In the genomic region with DNA sequence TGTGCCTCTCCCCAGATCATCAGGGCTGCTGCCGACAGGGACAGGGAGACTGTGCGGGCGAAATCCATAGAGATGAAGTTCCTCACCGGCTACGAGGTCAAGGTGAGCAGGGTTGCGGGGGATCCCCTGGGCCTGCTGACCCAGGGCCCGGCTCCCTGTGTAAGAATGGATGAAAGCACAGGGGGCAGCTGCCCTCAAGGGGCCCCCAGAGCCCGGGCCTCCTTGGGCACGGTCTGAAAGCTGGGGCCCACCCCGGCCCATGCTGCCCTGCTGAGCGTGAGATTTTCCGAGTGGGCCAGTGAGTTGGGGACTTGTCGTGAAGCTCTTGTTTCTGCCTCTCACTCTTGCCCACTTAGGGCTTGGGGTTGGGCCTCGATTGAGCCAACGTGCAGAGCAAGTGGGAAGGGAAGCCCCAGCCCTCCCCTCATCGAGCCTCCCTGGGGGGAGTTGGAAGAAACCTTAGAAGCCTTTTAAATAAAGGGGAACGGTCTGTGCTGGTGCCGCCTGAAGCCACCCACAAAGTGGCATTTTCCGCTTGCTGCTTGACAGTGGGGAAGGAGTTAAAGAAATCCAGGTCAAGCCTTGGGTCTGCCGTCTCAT, we compare ENCODE assay signal across 1 cellular context.
TF ChIP-seq lines count a peak whose summit lies in the region.

No MANE protein-coding gene starts in this region.

TF ChIP-seq in K562, 482 proteins besides CTCF, POLR2A, EP300 and RAD21:
- TF ChIP-seq, protein P1, sequence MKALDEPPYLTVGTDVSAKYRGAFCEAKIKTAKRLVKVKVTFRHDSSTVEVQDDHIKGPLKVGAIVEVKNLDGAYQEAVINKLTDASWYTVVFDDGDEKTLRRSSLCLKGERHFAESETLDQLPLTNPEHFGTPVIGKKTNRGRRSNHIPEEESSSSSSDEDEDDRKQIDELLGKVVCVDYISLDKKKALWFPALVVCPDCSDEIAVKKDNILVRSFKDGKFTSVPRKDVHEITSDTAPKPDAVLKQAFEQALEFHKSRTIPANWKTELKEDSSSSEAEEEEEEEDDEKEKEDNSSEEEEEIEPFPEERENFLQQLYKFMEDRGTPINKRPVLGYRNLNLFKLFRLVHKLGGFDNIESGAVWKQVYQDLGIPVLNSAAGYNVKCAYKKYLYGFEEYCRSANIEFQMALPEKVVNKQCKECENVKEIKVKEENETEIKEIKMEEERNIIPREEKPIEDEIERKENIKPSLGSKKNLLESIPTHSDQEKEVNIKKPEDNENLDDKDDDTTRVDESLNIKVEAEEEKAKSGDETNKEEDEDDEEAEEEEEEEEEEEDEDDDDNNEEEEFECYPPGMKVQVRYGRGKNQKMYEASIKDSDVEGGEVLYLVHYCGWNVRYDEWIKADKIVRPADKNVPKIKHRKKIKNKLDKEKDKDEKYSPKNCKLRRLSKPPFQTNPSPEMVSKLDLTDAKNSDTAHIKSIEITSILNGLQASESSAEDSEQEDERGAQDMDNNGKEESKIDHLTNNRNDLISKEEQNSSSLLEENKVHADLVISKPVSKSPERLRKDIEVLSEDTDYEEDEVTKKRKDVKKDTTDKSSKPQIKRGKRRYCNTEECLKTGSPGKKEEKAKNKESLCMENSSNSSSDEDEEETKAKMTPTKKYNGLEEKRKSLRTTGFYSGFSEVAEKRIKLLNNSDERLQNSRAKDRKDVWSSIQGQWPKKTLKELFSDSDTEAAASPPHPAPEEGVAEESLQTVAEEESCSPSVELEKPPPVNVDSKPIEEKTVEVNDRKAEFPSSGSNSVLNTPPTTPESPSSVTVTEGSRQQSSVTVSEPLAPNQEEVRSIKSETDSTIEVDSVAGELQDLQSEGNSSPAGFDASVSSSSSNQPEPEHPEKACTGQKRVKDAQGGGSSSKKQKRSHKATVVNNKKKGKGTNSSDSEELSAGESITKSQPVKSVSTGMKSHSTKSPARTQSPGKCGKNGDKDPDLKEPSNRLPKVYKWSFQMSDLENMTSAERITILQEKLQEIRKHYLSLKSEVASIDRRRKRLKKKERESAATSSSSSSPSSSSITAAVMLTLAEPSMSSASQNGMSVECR (CRISPR knock-in tag; IDR thresholded peaks at IDR 0.05), result no peak
- TF ChIP-seq NR4A1 (CRISPR knock-in tag; IDR thresholded peaks at IDR 0.05), result no peak
- no peak for TF ChIP-seq NR4A1 (tag; IDR thresholded peaks at IDR 0.05)
- peak; percentile 97 for TF ChIP-seq RBM22 (IDR thresholded peaks at IDR 0.05; ENCODE audit: low read depth, low read length, poor library complexity, severe bottlenecking)
- no peak for TF ChIP-seq ERF (CRISPR knock-in tag; IDR thresholded peaks at IDR 0.05)
- no peak for TF ChIP-seq BRCA1 (IDR thresholded peaks at IDR 0.05)
- no peak for TF ChIP-seq BRCA1 (CRISPR knock-in tag; IDR thresholded peaks at IDR 0.05)
- TF ChIP-seq ZNF253 (CRISPR knock-in tag; conservative IDR thresholded peaks at IDR 0.05), result no peak
- TF ChIP-seq, protein P2, sequence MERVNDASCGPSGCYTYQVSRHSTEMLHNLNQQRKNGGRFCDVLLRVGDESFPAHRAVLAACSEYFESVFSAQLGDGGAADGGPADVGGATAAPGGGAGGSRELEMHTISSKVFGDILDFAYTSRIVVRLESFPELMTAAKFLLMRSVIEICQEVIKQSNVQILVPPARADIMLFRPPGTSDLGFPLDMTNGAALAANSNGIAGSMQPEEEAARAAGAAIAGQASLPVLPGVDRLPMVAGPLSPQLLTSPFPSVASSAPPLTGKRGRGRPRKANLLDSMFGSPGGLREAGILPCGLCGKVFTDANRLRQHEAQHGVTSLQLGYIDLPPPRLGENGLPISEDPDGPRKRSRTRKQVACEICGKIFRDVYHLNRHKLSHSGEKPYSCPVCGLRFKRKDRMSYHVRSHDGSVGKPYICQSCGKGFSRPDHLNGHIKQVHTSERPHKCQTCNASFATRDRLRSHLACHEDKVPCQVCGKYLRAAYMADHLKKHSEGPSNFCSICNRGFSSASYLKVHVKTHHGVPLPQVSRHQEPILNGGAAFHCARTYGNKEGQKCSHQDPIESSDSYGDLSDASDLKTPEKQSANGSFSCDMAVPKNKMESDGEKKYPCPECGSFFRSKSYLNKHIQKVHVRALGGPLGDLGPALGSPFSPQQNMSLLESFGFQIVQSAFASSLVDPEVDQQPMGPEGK (CRISPR knock-in tag; IDR thresholded peaks at IDR 0.05; ENCODE audit: borderline replicate concordance), result no peak
- no peak for TF ChIP-seq CREM (IDR thresholded peaks at IDR 0.05; ENCODE audit: low read depth)
- TF ChIP-seq POLR2AphosphoS5 (IDR thresholded peaks at IDR 0.05; ENCODE audit: control insufficient read depth, insufficient read depth, low read depth, low read length), result peak; percentile 15; the same call in 1 of the 2 replicates
- no peak for TF ChIP-seq MAFG (tag; conservative IDR thresholded peaks at IDR 0.05)
- no peak for TF ChIP-seq NFATC3 (IDR thresholded peaks at IDR 0.05)
- no peak for TF ChIP-seq KAT8 (IDR thresholded peaks at IDR 0.05; ENCODE audit: low read depth)
- no peak for TF ChIP-seq ZNF316 (IDR thresholded peaks at IDR 0.05)
- peak; percentile 70 for TF ChIP-seq POLR2G (IDR thresholded peaks at IDR 0.05; ENCODE audit: low read depth, low read length)
- no peak for TF ChIP-seq CEBPG (CRISPR knock-in tag; IDR thresholded peaks at IDR 0.05)
- TF ChIP-seq CEBPG (tag; conservative IDR thresholded peaks at IDR 0.05 in 1 of 2, IDR thresholded peaks at IDR 0.05 in 1 of 2), result no peak
- TF ChIP-seq BRD9 (IDR thresholded peaks at IDR 0.05; ENCODE audit: low read depth, partially characterized antibody), result no peak
- TF ChIP-seq SUPT5H (IDR thresholded peaks at IDR 0.05), result peak; percentile 29; the same call in 1 of the 2 replicates
- TF ChIP-seq, protein P3, sequence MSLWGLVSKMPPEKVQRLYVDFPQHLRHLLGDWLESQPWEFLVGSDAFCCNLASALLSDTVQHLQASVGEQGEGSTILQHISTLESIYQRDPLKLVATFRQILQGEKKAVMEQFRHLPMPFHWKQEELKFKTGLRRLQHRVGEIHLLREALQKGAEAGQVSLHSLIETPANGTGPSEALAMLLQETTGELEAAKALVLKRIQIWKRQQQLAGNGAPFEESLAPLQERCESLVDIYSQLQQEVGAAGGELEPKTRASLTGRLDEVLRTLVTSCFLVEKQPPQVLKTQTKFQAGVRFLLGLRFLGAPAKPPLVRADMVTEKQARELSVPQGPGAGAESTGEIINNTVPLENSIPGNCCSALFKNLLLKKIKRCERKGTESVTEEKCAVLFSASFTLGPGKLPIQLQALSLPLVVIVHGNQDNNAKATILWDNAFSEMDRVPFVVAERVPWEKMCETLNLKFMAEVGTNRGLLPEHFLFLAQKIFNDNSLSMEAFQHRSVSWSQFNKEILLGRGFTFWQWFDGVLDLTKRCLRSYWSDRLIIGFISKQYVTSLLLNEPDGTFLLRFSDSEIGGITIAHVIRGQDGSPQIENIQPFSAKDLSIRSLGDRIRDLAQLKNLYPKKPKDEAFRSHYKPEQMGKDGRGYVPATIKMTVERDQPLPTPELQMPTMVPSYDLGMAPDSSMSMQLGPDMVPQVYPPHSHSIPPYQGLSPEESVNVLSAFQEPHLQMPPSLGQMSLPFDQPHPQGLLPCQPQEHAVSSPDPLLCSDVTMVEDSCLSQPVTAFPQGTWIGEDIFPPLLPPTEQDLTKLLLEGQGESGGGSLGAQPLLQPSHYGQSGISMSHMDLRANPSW (CRISPR knock-in tag; IDR thresholded peaks at IDR 0.05), result no peak
- no peak for TF ChIP-seq ZNF217 (CRISPR knock-in tag; IDR thresholded peaks at IDR 0.05)
